1 cellular context compared by ENCODE assay signal in genomic region chr2:42494434-42495233, GRCh38.
TF ChIP-seq lines count a peak whose summit lies in the region.

No MANE protein-coding gene starts in this region.

TF ChIP-seq in GM12878, 131 proteins besides CTCF, POLR2A, EP300 and RAD21 (continued from another document and continues in another):
- TF ChIP-seq PRDM15 (CRISPR knock-in tag; IDR thresholded peaks at IDR 0.05) (no peak), CHD2 (IDR thresholded peaks at IDR 0.05; ENCODE audit: borderline replicate concordance, low read depth, low read length) (no peak), CEBPB (IDR thresholded peaks at IDR 0.05; ENCODE audit: borderline replicate concordance in 1 of 2, low read depth in 2 of 2, low read length in 2 of 2) (no peak), IRF4 (IDR thresholded peaks at IDR 0.05; ENCODE audit: low read depth, low read length) (no peak), FOXM1 (IDR thresholded peaks at IDR 0.05; ENCODE audit: low read depth, low read length) (peak; percentile 49; the same call in 1 of the 2 replicates), RB1 (IDR thresholded peaks at IDR 0.05; ENCODE audit: borderline replicate concordance) (no peak), ZNF384 (IDR thresholded peaks at IDR 0.05; ENCODE audit: borderline replicate concordance, low read depth, low read length) (no peak), PAX8 (IDR thresholded peaks at IDR 0.05) (no peak), BHLHE40 (IDR thresholded peaks at IDR 0.05; ENCODE audit: borderline replicate concordance in 1 of 2, low read depth in 2 of 2, low read length in 1 of 2) (peak in 1 of 2 experiments; percentile 33; a peak in 1 of 4 replicates), TARDBP (IDR thresholded peaks at IDR 0.05; ENCODE audit: borderline replicate concordance) (0 out of 2 replicates have a peak, but pooled peaks have one; percentile 15), NFIC (IDR thresholded peaks at IDR 0.05; ENCODE audit: low read depth, low read length) (no peak), GATAD2B (conservative IDR thresholded peaks at IDR 0.05; ENCODE audit: low read depth) (no peak), TCF3 (IDR thresholded peaks at IDR 0.05; ENCODE audit: borderline replicate concordance, insufficient read depth, low read depth, low read length) (no peak), FOXK2 (IDR thresholded peaks at IDR 0.05) (no peak), RUNX3 (IDR thresholded peaks at IDR 0.05; ENCODE audit: low read length) (peak; percentile 70), SRF (IDR thresholded peaks at IDR 0.05; ENCODE audit: low read depth in 2 of 2, low read length in 2 of 2) (no peak), NKRF (conservative IDR thresholded peaks at IDR 0.05) (no peak), SPI1 (IDR thresholded peaks at IDR 0.05; ENCODE audit: borderline replicate concordance, insufficient read depth, low read depth, low read length) (no peak), CHD4 (IDR thresholded peaks at IDR 0.05) (no peak), E4F1 (IDR thresholded peaks at IDR 0.05; ENCODE audit: borderline replicate concordance, partially characterized antibody) (no peak), KLF5 (IDR thresholded peaks at IDR 0.05; ENCODE audit: partially characterized antibody) (no peak), JUND (IDR thresholded peaks at IDR 0.05; ENCODE audit: low read depth, low read length) (no peak), PKNOX1 (IDR thresholded peaks at IDR 0.05) (no peak), SKIL (IDR thresholded peaks at IDR 0.05; ENCODE audit: low read depth, poor library complexity, severe bottlenecking) (peak; percentile 47), RCOR1 (conservative IDR thresholded peaks at IDR 0.05; ENCODE audit: low read depth, low read length) (no peak), IRF5 (IDR thresholded peaks at IDR 0.05; ENCODE audit: borderline replicate concordance) (no peak), RBBP5 (conservative IDR thresholded peaks at IDR 0.05) (no peak), FOS (IDR thresholded peaks at IDR 0.05; ENCODE audit: borderline replicate concordance, extremely low read depth, insufficient read length) (no peak), ETV6 (conservative IDR thresholded peaks at IDR 0.05 in 1 of 2, IDR thresholded peaks at IDR 0.05 in 1 of 2; ENCODE audit: borderline replicate concordance in 1 of 2, low read depth in 1 of 2) (no peak), YBX1 (IDR thresholded peaks at IDR 0.05) (no peak), KDM1A (IDR thresholded peaks at IDR 0.05; ENCODE audit: borderline replicate concordance) (no peak), SUZ12 (IDR thresholded peaks at IDR 0.05; ENCODE audit: unreplicated experiment) (no peak), RAD51 (IDR thresholded peaks at IDR 0.05) (0 out of 2 replicates have a peak, but pooled peaks have one; percentile 12), TAF1 (IDR thresholded peaks at IDR 0.05; ENCODE audit: borderline replicate concordance, low read depth, low read length) (no peak), MEF2B (IDR thresholded peaks at IDR 0.05; ENCODE audit: partially characterized antibody, poor library complexity, severe bottlenecking) (no peak), STAT3 (IDR thresholded peaks at IDR 0.05; ENCODE audit: low read depth, low read length) (no peak), NBN (IDR thresholded peaks at IDR 0.05) (no peak), SMAD1 (IDR thresholded peaks at IDR 0.05; ENCODE audit: low read depth, partially characterized antibody) (no peak)
- TF ChIP-seq, protein P1, sequence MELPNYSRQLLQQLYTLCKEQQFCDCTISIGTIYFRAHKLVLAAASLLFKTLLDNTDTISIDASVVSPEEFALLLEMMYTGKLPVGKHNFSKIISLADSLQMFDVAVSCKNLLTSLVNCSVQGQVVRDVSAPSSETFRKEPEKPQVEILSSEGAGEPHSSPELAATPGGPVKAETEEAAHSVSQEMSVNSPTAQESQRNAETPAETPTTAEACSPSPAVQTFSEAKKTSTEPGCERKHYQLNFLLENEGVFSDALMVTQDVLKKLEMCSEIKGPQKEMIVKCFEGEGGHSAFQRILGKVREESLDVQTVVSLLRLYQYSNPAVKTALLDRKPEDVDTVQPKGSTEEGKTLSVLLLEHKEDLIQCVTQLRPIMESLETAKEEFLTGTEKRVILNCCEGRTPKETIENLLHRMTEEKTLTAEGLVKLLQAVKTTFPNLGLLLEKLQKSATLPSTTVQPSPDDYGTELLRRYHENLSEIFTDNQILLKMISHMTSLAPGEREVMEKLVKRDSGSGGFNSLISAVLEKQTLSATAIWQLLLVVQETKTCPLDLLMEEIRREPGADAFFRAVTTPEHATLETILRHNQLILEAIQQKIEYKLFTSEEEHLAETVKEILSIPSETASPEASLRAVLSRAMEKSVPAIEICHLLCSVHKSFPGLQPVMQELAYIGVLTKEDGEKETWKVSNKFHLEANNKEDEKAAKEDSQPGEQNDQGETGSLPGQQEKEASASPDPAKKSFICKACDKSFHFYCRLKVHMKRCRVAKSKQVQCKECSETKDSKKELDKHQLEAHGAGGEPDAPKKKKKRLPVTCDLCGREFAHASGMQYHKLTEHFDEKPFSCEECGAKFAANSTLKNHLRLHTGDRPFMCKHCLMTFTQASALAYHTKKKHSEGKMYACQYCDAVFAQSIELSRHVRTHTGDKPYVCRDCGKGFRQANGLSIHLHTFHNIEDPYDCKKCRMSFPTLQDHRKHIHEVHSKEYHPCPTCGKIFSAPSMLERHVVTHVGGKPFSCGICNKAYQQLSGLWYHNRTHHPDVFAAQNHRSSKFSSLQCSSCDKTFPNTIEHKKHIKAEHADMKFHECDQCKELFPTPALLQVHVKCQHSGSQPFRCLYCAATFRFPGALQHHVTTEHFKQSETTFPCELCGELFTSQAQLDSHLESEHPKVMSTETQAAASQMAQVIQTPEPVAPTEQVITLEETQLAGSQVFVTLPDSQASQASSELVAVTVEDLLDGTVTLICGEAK (IDR thresholded peaks at IDR 0.05; ENCODE audit: borderline replicate concordance): no peak
- TF ChIP-seq, protein P2, sequence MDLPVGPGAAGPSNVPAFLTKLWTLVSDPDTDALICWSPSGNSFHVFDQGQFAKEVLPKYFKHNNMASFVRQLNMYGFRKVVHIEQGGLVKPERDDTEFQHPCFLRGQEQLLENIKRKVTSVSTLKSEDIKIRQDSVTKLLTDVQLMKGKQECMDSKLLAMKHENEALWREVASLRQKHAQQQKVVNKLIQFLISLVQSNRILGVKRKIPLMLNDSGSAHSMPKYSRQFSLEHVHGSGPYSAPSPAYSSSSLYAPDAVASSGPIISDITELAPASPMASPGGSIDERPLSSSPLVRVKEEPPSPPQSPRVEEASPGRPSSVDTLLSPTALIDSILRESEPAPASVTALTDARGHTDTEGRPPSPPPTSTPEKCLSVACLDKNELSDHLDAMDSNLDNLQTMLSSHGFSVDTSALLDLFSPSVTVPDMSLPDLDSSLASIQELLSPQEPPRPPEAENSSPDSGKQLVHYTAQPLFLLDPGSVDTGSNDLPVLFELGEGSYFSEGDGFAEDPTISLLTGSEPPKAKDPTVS (IDR thresholded peaks at IDR 0.05; ENCODE audit: low read depth, low read length): no peak
- TF ChIP-seq, protein P3, sequence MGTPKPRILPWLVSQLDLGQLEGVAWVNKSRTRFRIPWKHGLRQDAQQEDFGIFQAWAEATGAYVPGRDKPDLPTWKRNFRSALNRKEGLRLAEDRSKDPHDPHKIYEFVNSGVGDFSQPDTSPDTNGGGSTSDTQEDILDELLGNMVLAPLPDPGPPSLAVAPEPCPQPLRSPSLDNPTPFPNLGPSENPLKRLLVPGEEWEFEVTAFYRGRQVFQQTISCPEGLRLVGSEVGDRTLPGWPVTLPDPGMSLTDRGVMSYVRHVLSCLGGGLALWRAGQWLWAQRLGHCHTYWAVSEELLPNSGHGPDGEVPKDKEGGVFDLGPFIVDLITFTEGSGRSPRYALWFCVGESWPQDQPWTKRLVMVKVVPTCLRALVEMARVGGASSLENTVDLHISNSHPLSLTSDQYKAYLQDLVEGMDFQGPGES (IDR thresholded peaks at IDR 0.05): no peak
